In genomic region chrX:155535866-155536265, GRCh38 we compare ENCODE assay signal across 18 cellular contexts.
DNase-seq lines count a peak whose midpoint lies in the region; ATAC-seq and TF ChIP-seq lines count a peak whose summit lies in the region.
"Had no signal": no experiment of that assay in that cellular context is flagged by ENCODE, and none has a peak within 500 bp of the region (broad histone marks: within the 10 kb centered on the region; RNA-seq: fewer than 3 reads in every experiment).

No MANE protein-coding gene starts in this region.

- H3K27me3 ChIP-seq in mammary epithelial cell (ENCODE audit: insufficient read depth, low read length), result no peaks in the 10 kb centered on the region

- H3K4me3 ChIP-seq in mammary epithelial cell (replicated peaks in 1 of 3; ENCODE audit: insufficient read depth in 1 of 3, low read depth in 2 of 3, low read length in 3 of 3), result no peak overlapping the region
- H3K4me3 ChIP-seq in foreskin fibroblast (ENCODE audit: low read depth in 1 of 2, low read length in 2 of 2), result no peak overlapping the region

- no CpG with 5 or more reads among the region's 1 CpG for WGBS in mammary epithelial cell (ENCODE audit: low coverage, missing lambda C conversion rate)

- no peak for ATAC-seq in GM21825 (IDR thresholded peaks at IDR 0.05; ENCODE audit: unreplicated experiment)
- ATAC-seq: Panc1, SK-N-SH treated with all-trans-retinoic acid at 6 μM for 48 hours had no signal

- H3K79me2 ChIP-seq in mammary epithelial cell (ENCODE audit: insufficient read depth, low read length), result no peaks in the 10 kb centered on the region

- no peak overlapping the region for H3K27ac ChIP-seq in mammary epithelial cell (ENCODE audit: insufficient read depth, low read depth, low read length)

- no peak overlapping the region for H3K9ac ChIP-seq in mammary epithelial cell (ENCODE audit: insufficient read depth, low read length)

- BruUV-seq in mammary epithelial cell (replicated peaks; lab: Mats Ljungman, UMichigan), result no TSS peak

- no peak for TF ChIP-seq CTCF in mammary epithelial cell (conservative IDR thresholded peaks at IDR 0.05 in 1 of 2, IDR thresholded peaks at IDR 0.05 in 1 of 2; ENCODE audit: extremely low read depth in 1 of 2, insufficient read depth in 1 of 2, low read depth in 1 of 2, low read length in 2 of 2)
- no peak for TF ChIP-seq CTCF in foreskin fibroblast (IDR thresholded peaks at IDR 0.05; ENCODE audit: low read depth, low read length)

- intact Hi-C loops in mammary epithelial cell (cut with micrococcal nuclease), result no loop called here

- H2AFZ ChIP-seq in mammary epithelial cell (ENCODE audit: low read depth, low read length), result no peak overlapping the region

- dilution Hi-C loops in mammary epithelial cell (cut with HindIII; ENCODE audit: low sequenced_read_pairs), result no loop called here

- H3K36me3 ChIP-seq in mammary epithelial cell (ENCODE audit: insufficient read depth, low read length), result no peaks in the 10 kb centered on the region

- in situ Hi-C loops in mammary epithelial cell (cut with MboI; ENCODE audit: low sequenced_read_pairs in 2 of 2), result no loop called here

- CTCF ChIA-PET in mammary epithelial cell (lab: Charles Lee; ENCODE audit: low non-redundant PET), result no interaction called here

- peak; percentile 1 for DNase-seq in HCEC 1CT
- DNase-seq in M059J (ENCODE audit: low read depth), result peak; percentile 20
- peak; percentile 46 for DNase-seq in mammary epithelial cell
- DNase-seq in kidney tubule cell (ENCODE audit: low spot score), result peak; percentile 57
- no peak for DNase-seq in foreskin fibroblast
- DNase-seq in activated CD8-positive, alpha-beta memory T cell treated with anti-CD3 and anti-CD28 coated beads, Interleukin-2, amount 50 U/mL, for 48 hours, result no peak
- DNase-seq: CD4-positive, CD25-positive, alpha-beta regulatory T cell; Karpas-422; MV-4-11; NCI-H1417 treated with DMSO at 0.1 percent for 48 hours; NCI-H1930; NCI-H510A; NCI-H774; SHP77 treated with DMSO at 0.1 percent for 48 hours; T-helper 1 cell had no signal

- no peak overlapping the region for H3K4me2 ChIP-seq in mammary epithelial cell (ENCODE audit: insufficient read depth, low read depth, low read length)

- peaks cover 4% of the 10 kb centered on the region for H3K4me1 ChIP-seq in mammary epithelial cell (ENCODE audit: insufficient read depth, low read length)

- no peaks in the 10 kb centered on the region for H4K20me1 ChIP-seq in mammary epithelial cell (ENCODE audit: insufficient read depth, low read length)

- H3K9me3 ChIP-seq in mammary epithelial cell (replicated peaks; ENCODE audit: insufficient read depth, low read length), result peaks cover 3% of the 10 kb centered on the region

Comparison
In these comparisons a context has a peak if more than half of its experiments do, and no peak if none do; other contexts are left out.
1. DNase-seq: peak in HCEC 1CT (single experiment), M059J (single experiment), mammary epithelial cell (single experiment) and kidney tubule cell (single experiment); none in foreskin fibroblast (0 of 2) and activated CD8-positive, alpha-beta memory T cell treated with anti-CD3 and anti-CD28 coated beads, Interleukin-2, amount 50 U/mL, for 48 hours (single experiment).